In the genomic region with DNA sequence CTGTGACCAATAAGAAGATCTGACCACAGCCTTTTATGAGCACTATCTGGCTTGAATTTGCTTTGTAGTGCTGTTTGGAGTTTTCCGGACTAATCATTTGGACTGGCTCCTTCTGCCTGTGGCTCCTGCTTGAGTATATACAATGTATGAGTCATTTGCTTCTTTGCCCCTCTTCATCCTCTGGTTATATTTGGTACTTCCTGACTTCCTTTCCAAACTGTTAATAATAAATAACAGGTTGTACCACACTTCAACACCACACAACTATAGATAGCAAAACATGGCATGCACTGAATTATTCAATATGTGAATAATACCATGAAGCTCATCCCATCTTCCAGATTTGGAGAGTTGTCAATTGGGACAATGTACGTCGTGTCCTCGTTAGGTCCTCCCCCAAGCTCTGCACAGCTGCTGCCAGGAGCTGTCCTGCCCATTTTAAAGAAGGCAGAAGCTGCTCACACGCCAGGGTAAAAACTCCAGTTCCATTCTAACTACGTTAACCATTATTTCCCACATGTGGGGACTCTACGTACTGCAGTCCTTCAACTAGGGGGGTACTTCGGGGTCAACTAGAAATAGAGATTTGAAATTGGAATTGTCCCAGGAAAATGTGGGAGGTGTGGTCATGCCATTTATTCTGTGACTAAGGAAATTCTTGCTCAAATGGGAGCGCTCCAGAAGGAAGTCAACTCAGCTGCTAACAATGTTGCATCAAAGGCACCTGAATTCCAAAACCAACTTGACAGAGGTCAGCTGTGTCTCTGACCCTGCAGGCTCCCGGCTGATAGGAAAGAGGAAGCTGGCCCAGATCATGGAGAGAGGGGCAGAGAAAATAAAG, we compare ENCODE assay signal across 13 cellular contexts. TPM values are rescaled to one million over a fixed set of nuclear protein-coding genes. Genes with fewer than 3 reads are reported as not detected.
DNase-seq lines count a peak whose midpoint lies in the region; ATAC-seq and TF ChIP-seq lines count a peak whose summit lies in the region.
"Had no signal": no experiment of that assay in that cellular context is flagged by ENCODE, and none has a peak within 500 bp of the region (broad histone marks: within the 10 kb centered on the region; RNA-seq: fewer than 3 reads in every experiment).

No MANE protein-coding gene starts in this region.

- H3K4me1 ChIP-seq in parathyroid adenoma, result peaks cover 42% of the 10 kb centered on the region
- peaks cover 9% of the 10 kb centered on the region for H3K4me1 ChIP-seq in upper lobe of right lung
- H3K4me1 ChIP-seq: transverse colon had no signal

- peak overlapping the region; percentile 3 for H3K4me2 ChIP-seq in parathyroid adenoma (ENCODE audit: low read length)

- H2AFZ ChIP-seq in parathyroid adenoma, result no peak overlapping the region

- H3K27ac ChIP-seq in parathyroid adenoma, result no peak overlapping the region
- H3K27ac ChIP-seq in upper lobe of right lung, result no peak overlapping the region
- H3K27ac ChIP-seq: transverse colon had no signal

- TF ChIP-seq CTCF in epithelial cell of proximal tubule (conservative IDR thresholded peaks at IDR 0.05; ENCODE audit: low read depth, low read length) (no peak), parathyroid adenoma (IDR thresholded peaks at IDR 0.05) (no peak), upper lobe of right lung (IDR thresholded peaks at IDR 0.05) (no peak)

- DNase-seq in EH (ENCODE audit: low read depth) (peak; percentile 60), NCI-H226 (peak; percentile 58), epithelial cell of proximal tubule (ENCODE audit: low read depth) (peak; percentile 44), upper lobe of right lung (no peak)
- no peak for DNase-seq in central memory CD4-positive, alpha-beta T cell
- DNase-seq: activated CD4-positive, alpha-beta memory T cell treated with anti-CD3 and anti-CD28 coated beads, Interleukin-2, amount 10 ng/mL, durations not matched to agents 7 days and 5 days; DMS79; naive thymus-derived CD4-positive, alpha-beta T cell; stimulated activated CD4-positive, alpha-beta T cell treated with anti-CD3 and anti-CD28 coated beads, Interleukin-4, amount 100 ng/mL, for 1 hour; transverse colon had no signal

- intact Hi-C loops in upper lobe of right lung (cut with DNase I), result no loop called here

- no peak overlapping the region for H3K4me3 ChIP-seq in epithelial cell of proximal tubule (ENCODE audit: low read depth, low read length)
- H3K4me3 ChIP-seq in parathyroid adenoma (ENCODE audit: low read depth, low read length), result no peak overlapping the region
- no peak overlapping the region for H3K4me3 ChIP-seq in upper lobe of right lung
- H3K4me3 ChIP-seq: transverse colon had no signal

- peaks cover 48% of the 10 kb centered on the region for H3K79me2 ChIP-seq in parathyroid adenoma

- no peaks in the 10 kb centered on the region for H3K36me3 ChIP-seq in parathyroid adenoma (ENCODE audit: control insufficient read depth, insufficient read depth, low read length)
- no peaks in the 10 kb centered on the region for H3K36me3 ChIP-seq in upper lobe of right lung
- H3K36me3 ChIP-seq: transverse colon had no signal

- no peaks in the 10 kb centered on the region for H3K27me3 ChIP-seq in parathyroid adenoma (ENCODE audit: control insufficient read depth, insufficient read depth, low read length)
- H3K27me3 ChIP-seq in upper lobe of right lung, result no peaks in the 10 kb centered on the region
- H3K27me3 ChIP-seq: transverse colon had no signal

- ATAC-seq in HG03045 (IDR thresholded peaks at IDR 0.05; ENCODE audit: unreplicated experiment), result no peak
- ATAC-seq in esophagus mucosa, result no peak
- ATAC-seq in upper lobe of right lung, result no peak
- ATAC-seq: naive thymus-derived CD4-positive, alpha-beta T cell had no signal

- no peaks in the 10 kb centered on the region for H3K9me3 ChIP-seq in parathyroid adenoma (ENCODE audit: control insufficient read depth, low read length)
- H3K9me3 ChIP-seq in upper lobe of right lung, result no peaks in the 10 kb centered on the region
- H3K9me3 ChIP-seq: transverse colon had no signal

- no peak overlapping the region for H3K9ac ChIP-seq in parathyroid adenoma

RNA-seq across cellular contexts. Expression of gene ST8SIA5, which starts 38.1 kb away (rescaled TPM):
- total RNA-seq in epithelial cell of proximal tubule (not detected in 2 replicates), esophagus mucosa (not detected), upper lobe of right lung (not detected)
- total RNA-seq: activated CD4-positive, alpha-beta memory T cell treated with anti-CD3 and anti-CD28 coated beads, Interleukin-2, amount 10 ng/mL, durations not matched to agents 7 days and 5 days had no signal

Comparison
In these comparisons a context has a peak if more than half of its experiments do, and no peak if none do; other contexts are left out.
1. DNase-seq: peak in EH (single experiment), NCI-H226 (single experiment) and epithelial cell of proximal tubule (single experiment); none in upper lobe of right lung (single experiment) and central memory CD4-positive, alpha-beta T cell (single experiment).